ENCODE assay signal across 15 cellular contexts in the genomic region with DNA sequence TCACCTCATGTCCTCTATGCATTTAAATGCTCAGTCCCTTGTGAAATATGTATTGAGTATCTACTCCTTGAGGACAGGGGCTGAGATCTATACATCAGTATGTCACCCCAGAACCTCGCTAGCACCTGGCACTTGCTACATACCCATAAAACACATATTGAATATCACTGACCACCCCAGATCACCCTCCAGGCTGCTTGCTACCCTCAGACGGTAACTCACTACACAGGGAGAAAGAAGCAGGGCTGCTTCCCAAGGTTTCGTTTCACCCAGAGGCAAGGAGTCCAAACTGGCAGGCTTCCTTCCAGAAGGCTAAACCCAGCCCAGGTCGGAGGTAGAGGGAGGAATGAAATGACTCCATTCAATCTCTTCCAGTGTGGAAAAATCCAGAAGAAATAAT.
"Had no signal": no experiment of that assay in that cellular context is flagged by ENCODE, and none has a peak within 500 bp of the region (broad histone marks: within the 10 kb centered on the region; RNA-seq: fewer than 3 reads in every experiment).

No MANE protein-coding gene starts in this region.

- H3K27me3 Mint-ChIP-seq: activated naive CD4-positive, alpha-beta T cell treated with anti-CD3 and anti-CD28 coated beads, Interleukin-2, amount 50 U/mL, for 24 hours; activated T-helper 17 cell treated with anti-CD3 and anti-CD28 coated beads, Interleukin-2, amount 50 U/mL, for 72 hours; T-helper 17 cell had no signal

- H3K27me3 ChIP-seq: body of pancreas, ovary, transverse colon had no signal

- ATAC-seq: activated T-helper 17 cell treated with anti-CD3 and anti-CD28 coated beads, Interleukin-2, amount 50 U/mL, for 72 hours; body of pancreas; mucosa of descending colon; natural killer cell treated with Interleukin-12 subunit alpha and Interleukin-12 subunit beta and Interleukin-15 and Interleukin-18, amount 100 ng/mL, for 72 hours; T-helper 17 cell; WTC11 had no signal

- H3K36me3 ChIP-seq: ovary, transverse colon had no signal

- H3K27ac Mint-ChIP-seq: activated naive CD4-positive, alpha-beta T cell treated with anti-CD3 and anti-CD28 coated beads, Interleukin-2, amount 50 U/mL, for 24 hours; activated T-helper 17 cell treated with anti-CD3 and anti-CD28 coated beads, Interleukin-2, amount 50 U/mL, for 72 hours; immature natural killer cell; natural killer cell treated with Interleukin-12 subunit alpha and Interleukin-12 subunit beta and Interleukin-15 and Interleukin-18, amount 100 ng/mL, for 72 hours had no signal

- DNase-seq: activated CD4-positive, alpha-beta T cell treated with anti-CD3 and anti-CD28 coated beads for 48 hours; activated T-cell treated with anti-CD3 and anti-CD28 coated beads for 4 hours; body of pancreas; immature natural killer cell; mammary epithelial cell; mucosa of descending colon; ovary; SIG-M5; small intestine; T-helper 17 cell; transverse colon had no signal

- H3K36me3 Mint-ChIP-seq: activated naive CD4-positive, alpha-beta T cell treated with anti-CD3 and anti-CD28 coated beads, Interleukin-2, amount 50 U/mL, for 24 hours; natural killer cell treated with Interleukin-12 subunit alpha and Interleukin-12 subunit beta and Interleukin-15 and Interleukin-18, amount 100 ng/mL, for 72 hours had no signal

- H3K4me3 Mint-ChIP-seq: activated naive CD4-positive, alpha-beta T cell treated with anti-CD3 and anti-CD28 coated beads, Interleukin-2, amount 50 U/mL, for 24 hours; activated T-helper 17 cell treated with anti-CD3 and anti-CD28 coated beads, Interleukin-2, amount 50 U/mL, for 72 hours; immature natural killer cell; natural killer cell treated with Interleukin-12 subunit alpha and Interleukin-12 subunit beta and Interleukin-15 and Interleukin-18, amount 100 ng/mL, for 72 hours; T-helper 17 cell; WTC11 had no signal

- H3K4me1 Mint-ChIP-seq: activated naive CD4-positive, alpha-beta T cell treated with anti-CD3 and anti-CD28 coated beads, Interleukin-2, amount 50 U/mL, for 24 hours; activated T-helper 17 cell treated with anti-CD3 and anti-CD28 coated beads, Interleukin-2, amount 50 U/mL, for 72 hours; immature natural killer cell had no signal

- H3K9me3 Mint-ChIP-seq: activated naive CD4-positive, alpha-beta T cell treated with anti-CD3 and anti-CD28 coated beads, Interleukin-2, amount 50 U/mL, for 24 hours; activated T-helper 17 cell treated with anti-CD3 and anti-CD28 coated beads, Interleukin-2, amount 50 U/mL, for 72 hours; immature natural killer cell; natural killer cell treated with Interleukin-12 subunit alpha and Interleukin-12 subunit beta and Interleukin-15 and Interleukin-18, amount 100 ng/mL, for 72 hours; WTC11 had no signal

- H3K4me3 ChIP-seq: body of pancreas, mucosa of descending colon, ovary, transverse colon had no signal

- H3K4me1 ChIP-seq: body of pancreas had no signal

- H3K27ac ChIP-seq: body of pancreas, ovary, transverse colon had no signal

- H3K9me3 ChIP-seq: body of pancreas, mucosa of descending colon, ovary, transverse colon had no signal
